Comparison of ENCODE assay signal across 8 cellular contexts in the genomic region with DNA sequence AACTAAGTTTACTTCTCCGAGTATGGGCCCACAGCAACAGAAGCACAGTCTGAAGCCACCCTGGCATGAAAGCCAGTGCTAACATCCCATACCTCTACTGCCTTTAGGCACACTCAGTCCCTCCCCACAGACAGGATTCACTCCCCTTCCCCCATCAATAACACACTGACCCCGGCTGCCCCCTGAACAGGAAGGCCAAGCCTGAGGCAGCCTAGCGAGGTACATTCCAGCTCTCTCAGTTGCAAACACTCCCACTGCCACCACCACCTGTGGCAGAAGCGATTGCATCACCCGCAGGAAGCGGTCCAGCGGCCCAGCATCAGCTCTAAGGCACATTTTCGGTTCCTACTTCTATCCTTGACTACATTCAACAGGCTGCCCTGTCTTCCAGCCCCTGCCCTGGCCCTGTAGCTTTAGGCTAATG. TPM values are rescaled to one million over a fixed set of nuclear protein-coding genes. Genes with fewer than 3 reads are reported as not detected.
DNase-seq lines count a peak whose midpoint lies in the region; ATAC-seq and TF ChIP-seq lines count a peak whose summit lies in the region.

No MANE protein-coding gene starts in this region.

- WGBS in SK-N-SH (ENCODE audit: low lambda C conversion rate) = 81% methylated on average over 8 of the region's 8 CpGs

- TF ChIP-seq CTCF in nephron progenitor cell (IDR thresholded peaks at IDR 0.05) = no peak
- TF ChIP-seq CTCF in SK-N-SH (IDR thresholded peaks at IDR 0.05) = no peak

- no peak overlapping the region for H3K4me2 ChIP-seq in SK-N-SH

- ATAC-seq in HG02678 (IDR thresholded peaks at IDR 0.05; ENCODE audit: unreplicated experiment) = peak; percentile 93

- peak; percentile 47 for DNase-seq in activated naive CD4-positive, alpha-beta T cell treated with Interleukin-2 at 50 U/mL for 16 hours
- DNase-seq in activated naive CD4-positive, alpha-beta T cell treated with anti-CD3 and anti-CD28 coated beads, Interleukin-2, amount 50 U/mL, for 16 hours = no peak
- DNase-seq in NAMALWA (ENCODE audit: low spot score) = peak; percentile 94
- peak; percentile 70 for DNase-seq in nephron progenitor cell
- no peak for DNase-seq in SK-N-SH
- DNase-seq in hepatic stellate cell (ENCODE audit: low spot score) = no peak

- no peaks in the 10 kb centered on the region for H3K4me1 ChIP-seq in SK-N-SH (ENCODE audit: control insufficient read depth in 1 of 2, insufficient read depth in 2 of 2, low read depth in 1 of 2, low read length in 1 of 2)

- no peak overlapping the region for H3K27ac ChIP-seq in SK-N-SH (ENCODE audit: low read depth in 2 of 2, low read length in 1 of 2)

- no peak overlapping the region for H2AFZ ChIP-seq in SK-N-SH (ENCODE audit: low read depth)

- H3K4me3 Mint-ChIP-seq in activated naive CD8-positive, alpha-beta T cell = no peak overlapping the region
- H3K4me3 Mint-ChIP-seq in nephron progenitor cell = peak overlapping the region; percentile 43

- CTCF ChIA-PET in SK-N-SH (lab: Yijun Ruan, JAX) = interaction anchor here (4.6 kb wide), 1 partner anchor 11 kb away, joined by 43 read pairs; no protein-coding TSS in a partner anchor

- peak overlapping the region; percentile 23 for H3K27ac Mint-ChIP-seq in activated naive CD8-positive, alpha-beta T cell
- H3K27ac Mint-ChIP-seq in nephron progenitor cell = peak overlapping the region; percentile 71

- H3K4me3 ChIP-seq in SK-N-SH (ENCODE audit: low read depth in 2 of 2, low read length in 1 of 2) = no peak overlapping the region

- H3K9me2 ChIP-seq in SK-N-SH = no peaks in the 10 kb centered on the region

- H3K36me3 ChIP-seq in SK-N-SH (replicated peaks in 1 of 2; ENCODE audit: control insufficient read depth in 1 of 2, insufficient read depth in 2 of 2, low read length in 1 of 2) = no peaks in the 10 kb centered on the region

- no peaks in the 10 kb centered on the region for H3F3A ChIP-seq in SK-N-SH (replicated peaks; ENCODE audit: insufficient read depth)

- H3K27me3 ChIP-seq in SK-N-SH (ENCODE audit: insufficient read depth) = peaks cover 22% of the 10 kb centered on the region; the same call in 1 of the 2 replicates

- no peak for TF ChIP-seq EP300 in SK-N-SH (IDR thresholded peaks at IDR 0.05; ENCODE audit: borderline replicate concordance in 1 of 2, low read depth in 1 of 2, low read length in 1 of 2)

- H3K9ac ChIP-seq in SK-N-SH = no peak overlapping the region

- no peak for TF ChIP-seq RAD21 in SK-N-SH (IDR thresholded peaks at IDR 0.05; ENCODE audit: low read length)

- H3K4me1 Mint-ChIP-seq in activated naive CD8-positive, alpha-beta T cell (ENCODE audit: low read depth) = peaks cover 10% of the 10 kb centered on the region
- H3K4me1 Mint-ChIP-seq in nephron progenitor cell = peaks cover 61% of the 10 kb centered on the region

- no peaks in the 10 kb centered on the region for H3K36me3 Mint-ChIP-seq in activated naive CD8-positive, alpha-beta T cell
- no peaks in the 10 kb centered on the region for H3K36me3 Mint-ChIP-seq in nephron progenitor cell (ENCODE audit: low read depth)

- H4K20me1 ChIP-seq in SK-N-SH (ENCODE audit: insufficient read depth) = no peaks in the 10 kb centered on the region

- POLR2A ChIA-PET in SK-N-SH (lab: Yijun Ruan, JAX) = no interaction called here

- H3K27me3 Mint-ChIP-seq in activated naive CD8-positive, alpha-beta T cell = no peaks in the 10 kb centered on the region
- H3K27me3 Mint-ChIP-seq in nephron progenitor cell (ENCODE audit: low read depth, poor library complexity) = peaks cover 10% of the 10 kb centered on the region

- no peaks in the 10 kb centered on the region for H3K79me2 ChIP-seq in SK-N-SH (ENCODE audit: insufficient read depth)

- no peaks in the 10 kb centered on the region for H3K9me3 Mint-ChIP-seq in activated naive CD8-positive, alpha-beta T cell (ENCODE audit: low read depth)
- no peaks in the 10 kb centered on the region for H3K9me3 Mint-ChIP-seq in nephron progenitor cell

- no peaks in the 10 kb centered on the region for H3K9me3 ChIP-seq in SK-N-SH

TF ChIP-seq in SK-N-SH, 30 proteins besides CTCF, POLR2A, EP300 and RAD21:
- TF ChIP-seq NRF1 (IDR thresholded peaks at IDR 0.05; ENCODE audit: low read depth, low read length) = no peak
- TF ChIP-seq, protein P1, sequence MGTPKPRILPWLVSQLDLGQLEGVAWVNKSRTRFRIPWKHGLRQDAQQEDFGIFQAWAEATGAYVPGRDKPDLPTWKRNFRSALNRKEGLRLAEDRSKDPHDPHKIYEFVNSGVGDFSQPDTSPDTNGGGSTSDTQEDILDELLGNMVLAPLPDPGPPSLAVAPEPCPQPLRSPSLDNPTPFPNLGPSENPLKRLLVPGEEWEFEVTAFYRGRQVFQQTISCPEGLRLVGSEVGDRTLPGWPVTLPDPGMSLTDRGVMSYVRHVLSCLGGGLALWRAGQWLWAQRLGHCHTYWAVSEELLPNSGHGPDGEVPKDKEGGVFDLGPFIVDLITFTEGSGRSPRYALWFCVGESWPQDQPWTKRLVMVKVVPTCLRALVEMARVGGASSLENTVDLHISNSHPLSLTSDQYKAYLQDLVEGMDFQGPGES (IDR thresholded peaks at IDR 0.05; ENCODE audit: low read depth, low read length) = no peak
- TF ChIP-seq RXRA (IDR thresholded peaks at IDR 0.05; ENCODE audit: borderline replicate concordance, low read depth) = no peak
- TF ChIP-seq FOXM1 (IDR thresholded peaks at IDR 0.05; ENCODE audit: low read depth) = no peak
- no peak for TF ChIP-seq GABPA (IDR thresholded peaks at IDR 0.05; ENCODE audit: low read depth)
- TF ChIP-seq, protein P2, sequence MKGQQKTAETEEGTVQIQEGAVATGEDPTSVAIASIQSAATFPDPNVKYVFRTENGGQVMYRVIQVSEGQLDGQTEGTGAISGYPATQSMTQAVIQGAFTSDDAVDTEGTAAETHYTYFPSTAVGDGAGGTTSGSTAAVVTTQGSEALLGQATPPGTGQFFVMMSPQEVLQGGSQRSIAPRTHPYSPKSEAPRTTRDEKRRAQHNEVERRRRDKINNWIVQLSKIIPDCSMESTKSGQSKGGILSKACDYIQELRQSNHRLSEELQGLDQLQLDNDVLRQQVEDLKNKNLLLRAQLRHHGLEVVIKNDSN (IDR thresholded peaks at IDR 0.05; ENCODE audit: borderline replicate concordance, low read depth) = no peak
- TF ChIP-seq TCF12 (IDR thresholded peaks at IDR 0.05) = no peak
- TF ChIP-seq MXI1 (IDR thresholded peaks at IDR 0.05; ENCODE audit: low read depth, low read length) = no peak
- TF ChIP-seq, protein P3, sequence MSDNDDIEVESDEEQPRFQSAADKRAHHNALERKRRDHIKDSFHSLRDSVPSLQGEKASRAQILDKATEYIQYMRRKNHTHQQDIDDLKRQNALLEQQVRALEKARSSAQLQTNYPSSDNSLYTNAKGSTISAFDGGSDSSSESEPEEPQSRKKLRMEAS (IDR thresholded peaks at IDR 0.05; ENCODE audit: low read depth) = no peak

RNA-seq across cellular contexts. Expression of a gene that starts 7.0 kb away (rescaled TPM):
- polyA plus RNA-seq in SK-N-SH (2012; rRNA removed) = 0.72 and 1.0 TPM in 2 replicates
- 0.58 and 0.64 TPM in 2 replicates for polyA plus RNA-seq in SK-N-SH (2012; cell fraction: cytosol; rRNA removed)
- polyA plus RNA-seq in SK-N-SH (2012; cell fraction: nucleus; rRNA removed) = 2.2 and 2.5 TPM in 2 replicates

RNA-seq across cellular contexts. Expression of a gene that starts 45.2 kb away (rescaled TPM):
- 12.6 and 13.8 TPM in 2 replicates for polyA plus RNA-seq in SK-N-SH (2012; rRNA removed)
- polyA plus RNA-seq in SK-N-SH (2012; cell fraction: cytosol; rRNA removed) = 10.8 and 12.4 TPM in 2 replicates
- 17.3 and 38.5 TPM in 2 replicates for polyA plus RNA-seq in SK-N-SH (2012; cell fraction: nucleus; rRNA removed)

Comparison
In these comparisons a context has a peak if more than half of its experiments do, and no peak if none do; other contexts are left out.
1. DNase-seq: peak in activated naive CD4-positive, alpha-beta T cell treated with Interleukin-2 at 50 U/mL for 16 hours (single experiment), NAMALWA (single experiment) and nephron progenitor cell (single experiment); none in activated naive CD4-positive, alpha-beta T cell treated with anti-CD3 and anti-CD28 coated beads, Interleukin-2, amount 50 U/mL, for 16 hours (single experiment), SK-N-SH (single experiment) and hepatic stellate cell (single experiment).